ENCODE assay signal across 1 cellular context in the genomic region with DNA sequence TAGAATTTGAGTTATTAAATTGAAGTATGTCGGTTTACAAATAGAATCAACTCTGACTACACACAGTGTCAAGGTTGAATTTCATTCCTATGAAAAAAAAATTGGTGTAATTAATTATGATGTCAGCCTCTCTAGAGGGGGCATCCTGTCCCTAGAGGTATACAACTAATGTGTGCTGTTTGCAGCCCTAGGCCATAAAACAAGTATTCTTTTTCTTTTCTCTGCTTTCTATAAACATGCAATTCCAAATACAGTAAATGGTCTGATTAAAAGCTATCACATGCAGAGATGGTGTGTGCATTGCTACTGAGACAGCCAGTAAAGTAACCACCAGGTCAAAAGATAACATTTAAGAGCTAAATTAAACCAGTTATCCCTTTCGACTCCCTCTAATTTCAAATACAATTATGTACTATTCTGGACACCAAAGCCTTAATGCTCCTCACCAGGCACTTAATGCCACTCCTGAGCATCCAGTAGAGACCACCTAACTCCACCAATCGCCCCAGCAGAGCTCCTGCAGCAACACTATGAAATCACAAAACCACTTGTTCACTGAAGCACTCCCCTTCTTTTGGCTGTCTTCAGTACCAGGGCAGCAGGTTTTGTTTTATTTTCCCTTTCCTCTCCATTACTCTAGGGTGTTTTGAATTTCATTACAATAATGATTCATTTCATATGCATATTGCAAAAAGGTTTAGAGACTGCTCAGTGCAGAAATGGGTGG.
TF ChIP-seq lines count a peak whose summit lies in the region.

No MANE protein-coding gene starts in this region.

TF ChIP-seq in HEK293, 187 proteins besides CTCF, POLR2A, EP300 and RAD21 (continued from another document and continues in another):
- TF ChIP-seq, protein P1, sequence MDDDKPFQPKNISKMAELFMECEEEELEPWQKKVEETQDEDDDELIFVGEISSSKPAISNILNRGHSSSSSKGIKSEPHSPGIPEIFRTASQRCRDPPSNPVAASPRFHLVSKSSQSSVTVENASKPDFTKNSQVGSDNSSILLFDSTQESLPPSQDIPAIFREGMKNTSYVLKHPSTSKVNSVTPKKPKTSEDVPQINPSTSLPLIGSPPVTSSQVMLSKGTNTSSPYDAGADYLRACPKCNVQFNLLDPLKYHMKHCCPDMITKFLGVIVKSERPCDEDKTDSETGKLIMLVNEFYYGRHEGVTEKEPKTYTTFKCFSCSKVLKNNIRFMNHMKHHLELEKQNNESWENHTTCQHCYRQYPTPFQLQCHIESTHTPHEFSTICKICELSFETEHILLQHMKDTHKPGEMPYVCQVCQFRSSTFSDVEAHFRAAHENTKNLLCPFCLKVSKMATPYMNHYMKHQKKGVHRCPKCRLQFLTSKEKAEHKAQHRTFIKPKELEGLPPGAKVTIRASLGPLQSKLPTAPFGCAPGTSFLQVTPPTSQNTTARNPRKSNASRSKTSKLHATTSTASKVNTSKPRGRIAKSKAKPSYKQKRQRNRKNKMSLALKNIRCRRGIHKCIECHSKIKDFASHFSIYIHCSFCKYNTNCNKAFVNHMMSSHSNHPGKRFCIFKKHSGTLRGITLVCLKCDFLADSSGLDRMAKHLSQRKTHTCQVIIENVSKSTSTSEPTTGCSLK (tag by site-specific recombination; IDR thresholded peaks at IDR 0.05): no peak
- TF ChIP-seq ZNF626 (tag by site-specific recombination; IDR thresholded peaks at IDR 0.05): no peak
- no peak for TF ChIP-seq ZNF529 (tag by site-specific recombination; IDR thresholded peaks at IDR 0.05; ENCODE audit: insufficient replicate concordance)
- TF ChIP-seq, protein P2, sequence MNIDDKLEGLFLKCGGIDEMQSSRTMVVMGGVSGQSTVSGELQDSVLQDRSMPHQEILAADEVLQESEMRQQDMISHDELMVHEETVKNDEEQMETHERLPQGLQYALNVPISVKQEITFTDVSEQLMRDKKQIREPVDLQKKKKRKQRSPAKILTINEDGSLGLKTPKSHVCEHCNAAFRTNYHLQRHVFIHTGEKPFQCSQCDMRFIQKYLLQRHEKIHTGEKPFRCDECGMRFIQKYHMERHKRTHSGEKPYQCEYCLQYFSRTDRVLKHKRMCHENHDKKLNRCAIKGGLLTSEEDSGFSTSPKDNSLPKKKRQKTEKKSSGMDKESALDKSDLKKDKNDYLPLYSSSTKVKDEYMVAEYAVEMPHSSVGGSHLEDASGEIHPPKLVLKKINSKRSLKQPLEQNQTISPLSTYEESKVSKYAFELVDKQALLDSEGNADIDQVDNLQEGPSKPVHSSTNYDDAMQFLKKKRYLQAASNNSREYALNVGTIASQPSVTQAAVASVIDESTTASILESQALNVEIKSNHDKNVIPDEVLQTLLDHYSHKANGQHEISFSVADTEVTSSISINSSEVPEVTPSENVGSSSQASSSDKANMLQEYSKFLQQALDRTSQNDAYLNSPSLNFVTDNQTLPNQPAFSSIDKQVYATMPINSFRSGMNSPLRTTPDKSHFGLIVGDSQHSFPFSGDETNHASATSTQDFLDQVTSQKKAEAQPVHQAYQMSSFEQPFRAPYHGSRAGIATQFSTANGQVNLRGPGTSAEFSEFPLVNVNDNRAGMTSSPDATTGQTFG (tag by site-specific recombination; IDR thresholded peaks at IDR 0.05; ENCODE audit: borderline replicate concordance): no peak
- TF ChIP-seq GLI4 (tag by site-specific recombination; IDR thresholded peaks at IDR 0.05): no peak
- TF ChIP-seq PRDM6 (tag by site-specific recombination; IDR thresholded peaks at IDR 0.05): peak; percentile 90
- TF ChIP-seq ZNF211 (tag by site-specific recombination; IDR thresholded peaks at IDR 0.05; ENCODE audit: low read depth): no peak
- peak; percentile 90 for TF ChIP-seq ZBTB44 (tag by site-specific recombination; IDR thresholded peaks at IDR 0.05)
- TF ChIP-seq ZNF629 (tag by site-specific recombination; IDR thresholded peaks at IDR 0.05): no peak
- TF ChIP-seq ZNF114 (tag by site-specific recombination; IDR thresholded peaks at IDR 0.05): no peak
- no peak for TF ChIP-seq OVOL3 (tag by site-specific recombination; IDR thresholded peaks at IDR 0.05)
- TF ChIP-seq ZFP41 (tag by site-specific recombination; IDR thresholded peaks at IDR 0.05; ENCODE audit: borderline replicate concordance): no peak
- TF ChIP-seq ZSCAN30 (tag by site-specific recombination; IDR thresholded peaks at IDR 0.05): 0 out of 2 replicates have a peak, but pooled peaks have one; percentile 67
- TF ChIP-seq HOXC10 (CRISPR knock-in tag; IDR thresholded peaks at IDR 0.05): no peak
- TF ChIP-seq ZNF585B (tag by site-specific recombination; IDR thresholded peaks at IDR 0.05): no peak
- no peak for TF ChIP-seq MYNN (tag by site-specific recombination; IDR thresholded peaks at IDR 0.05; ENCODE audit: borderline replicate concordance)
- TF ChIP-seq IKZF3 (tag by site-specific recombination; IDR thresholded peaks at IDR 0.05): peak; percentile 50; the same call in 1 of the 2 replicates
- TF ChIP-seq ZNF449 (tag by site-specific recombination; IDR thresholded peaks at IDR 0.05): no peak
- TF ChIP-seq ZNF501 (tag by site-specific recombination; IDR thresholded peaks at IDR 0.05): 0 out of 2 replicates have a peak, but pooled peaks have one; percentile 37
- no peak for TF ChIP-seq ZNF624 (tag by site-specific recombination; IDR thresholded peaks at IDR 0.05)
- TF ChIP-seq ZNF837 (tag by site-specific recombination; IDR thresholded peaks at IDR 0.05): no peak
- no peak for TF ChIP-seq ZNF221 (tag by site-specific recombination; IDR thresholded peaks at IDR 0.05; ENCODE audit: borderline replicate concordance)
- TF ChIP-seq, protein P3, sequence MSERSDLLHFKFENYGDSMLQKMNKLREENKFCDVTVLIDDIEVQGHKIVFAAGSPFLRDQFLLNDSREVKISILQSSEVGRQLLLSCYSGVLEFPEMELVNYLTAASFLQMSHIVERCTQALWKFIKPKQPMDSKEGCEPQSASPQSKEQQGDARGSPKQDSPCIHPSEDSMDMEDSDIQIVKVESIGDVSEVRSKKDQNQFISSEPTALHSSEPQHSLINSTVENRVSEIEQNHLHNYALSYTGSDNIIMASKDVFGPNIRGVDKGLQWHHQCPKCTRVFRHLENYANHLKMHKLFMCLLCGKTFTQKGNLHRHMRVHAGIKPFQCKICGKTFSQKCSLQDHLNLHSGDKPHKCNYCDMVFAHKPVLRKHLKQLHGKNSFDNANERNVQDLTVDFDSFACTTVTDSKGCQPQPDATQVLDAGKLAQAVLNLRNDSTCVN (tag by site-specific recombination; optimal IDR thresholded peaks at IDR 0.05): no peak
- TF ChIP-seq ZNF121 (tag by site-specific recombination; IDR thresholded peaks at IDR 0.05): no peak
- TF ChIP-seq ZFHX2 (tag by site-specific recombination; conservative IDR thresholded peaks at IDR 0.05): no peak
- TF ChIP-seq ZNF423 (tag by site-specific recombination; IDR thresholded peaks at IDR 0.05): peak; percentile 47; the same call in 1 of the 2 replicates
- TF ChIP-seq ZNF433 (tag by site-specific recombination; IDR thresholded peaks at IDR 0.05; ENCODE audit: low read depth): no peak
- TF ChIP-seq ELK4 (IDR thresholded peaks at IDR 0.05; ENCODE audit: borderline replicate concordance, low read depth, low read length): no peak
- no peak for TF ChIP-seq ZBTB8A (tag by site-specific recombination; IDR thresholded peaks at IDR 0.05)
- TF ChIP-seq ZNF600 (tag by site-specific recombination; IDR thresholded peaks at IDR 0.05): no peak
- TF ChIP-seq OSR2 (tag by site-specific recombination; IDR thresholded peaks at IDR 0.05): peak; percentile 92
- TF ChIP-seq ZNF26 (tag by site-specific recombination; IDR thresholded peaks at IDR 0.05): no peak
- TF ChIP-seq, protein P4, sequence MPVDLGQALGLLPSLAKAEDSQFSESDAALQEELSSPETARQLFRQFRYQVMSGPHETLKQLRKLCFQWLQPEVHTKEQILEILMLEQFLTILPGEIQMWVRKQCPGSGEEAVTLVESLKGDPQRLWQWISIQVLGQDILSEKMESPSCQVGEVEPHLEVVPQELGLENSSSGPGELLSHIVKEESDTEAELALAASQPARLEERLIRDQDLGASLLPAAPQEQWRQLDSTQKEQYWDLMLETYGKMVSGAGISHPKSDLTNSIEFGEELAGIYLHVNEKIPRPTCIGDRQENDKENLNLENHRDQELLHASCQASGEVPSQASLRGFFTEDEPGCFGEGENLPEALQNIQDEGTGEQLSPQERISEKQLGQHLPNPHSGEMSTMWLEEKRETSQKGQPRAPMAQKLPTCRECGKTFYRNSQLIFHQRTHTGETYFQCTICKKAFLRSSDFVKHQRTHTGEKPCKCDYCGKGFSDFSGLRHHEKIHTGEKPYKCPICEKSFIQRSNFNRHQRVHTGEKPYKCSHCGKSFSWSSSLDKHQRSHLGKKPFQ (tag by site-specific recombination; IDR thresholded peaks at IDR 0.05): peak; percentile 41; the same call in 1 of the 2 replicates
- no peak for TF ChIP-seq ZNF335 (tag by site-specific recombination; conservative IDR thresholded peaks at IDR 0.05)
- TF ChIP-seq RBAK (tag by site-specific recombination; IDR thresholded peaks at IDR 0.05): no peak
- no peak for TF ChIP-seq ZNF610 (tag by site-specific recombination; IDR thresholded peaks at IDR 0.05; ENCODE audit: borderline replicate concordance)
- no peak for TF ChIP-seq TCF7L2 (IDR thresholded peaks at IDR 0.05; ENCODE audit: borderline replicate concordance, low read depth, low read length)
- no peak for TF ChIP-seq ZBTB6 (tag by site-specific recombination; IDR thresholded peaks at IDR 0.05)
- no peak for TF ChIP-seq SP3 (tag by site-specific recombination; IDR thresholded peaks at IDR 0.05)
- TF ChIP-seq YY1 (tag by site-specific recombination; IDR thresholded peaks at IDR 0.05): no peak
- TF ChIP-seq BCL11A (tag by site-specific recombination; IDR thresholded peaks at IDR 0.05; ENCODE audit: low read depth): no peak
- no peak for TF ChIP-seq ZNF777 (tag by site-specific recombination; IDR thresholded peaks at IDR 0.05; ENCODE audit: borderline replicate concordance)
